In genomic region chr11:132126973-132127900, GRCh38 we compare ENCODE assay signal across 8 cellular contexts.
DNase-seq lines count a peak whose midpoint lies in the region; ATAC-seq and TF ChIP-seq lines count a peak whose summit lies in the region.

No MANE protein-coding gene starts in this region.

- H2AFZ ChIP-seq in PC-9, result no peak overlapping the region

- H3K4me1 ChIP-seq in PC-9 (replicated peaks; ENCODE audit: insufficient read depth) (no peaks in the 10 kb centered on the region), esophagus muscularis mucosa (peaks cover 18 to 24% (median 21%) of the 10 kb centered on the region in 4 donors), muscle layer of duodenum (ENCODE audit: control insufficient read depth in 1 of 2, insufficient read depth in 2 of 2, low read length in 2 of 2) (peaks cover 0 to 27% of the 10 kb centered on the region in 2 donors)

- WGBS in esophagus muscularis mucosa, result 38% methylated on average over 19 of the region's 19 CpGs

- CTCF ChIA-PET in PC-9 (lab: Charles Lee), result no interaction called here

- H3K36me3 ChIP-seq in PC-9 (ENCODE audit: low read depth) (no peaks in the 10 kb centered on the region), esophagus muscularis mucosa (no peaks in the 10 kb centered on the region), muscle layer of duodenum (ENCODE audit: control insufficient read depth in 1 of 2, insufficient read depth in 2 of 2, low read length in 2 of 2) (no peaks in the 10 kb centered on the region)

- H3K79me2 ChIP-seq in PC-9 (ENCODE audit: low read depth), result no peaks in the 10 kb centered on the region

- no peak for TF ChIP-seq POLR2A in esophagus muscularis mucosa (IDR thresholded peaks at IDR 0.05; ENCODE audit: low read depth)

- ATAC-seq in Right ventricle myocardium inferior, result peak; percentile 85
- no peak for ATAC-seq in GM21619 (IDR thresholded peaks at IDR 0.05; ENCODE audit: unreplicated experiment)

- no peaks in the 10 kb centered on the region for H3K9me2 ChIP-seq in PC-9 (ENCODE audit: insufficient read depth)

- H3K9me3 ChIP-seq in PC-9 (ENCODE audit: insufficient read depth, low read depth), result no peaks in the 10 kb centered on the region
- no peaks in the 10 kb centered on the region for H3K9me3 ChIP-seq in esophagus muscularis mucosa
- H3K9me3 ChIP-seq in muscle layer of duodenum (ENCODE audit: control insufficient read depth in 1 of 2, low read length in 2 of 2), result no peaks in the 10 kb centered on the region

- no peak overlapping the region for H3K4me2 ChIP-seq in PC-9

- no peaks in the 10 kb centered on the region; the same call in 1 of the 2 replicates for H4K20me1 ChIP-seq in PC-9 (ENCODE audit: insufficient read depth)

- H3K27me3 ChIP-seq in PC-9 (ENCODE audit: insufficient read depth, low read depth) (peaks cover 24% of the 10 kb centered on the region), esophagus muscularis mucosa (no peaks in the 10 kb centered on the region), muscle layer of duodenum (ENCODE audit: low read depth, low read length) (no peaks in the 10 kb centered on the region)

- TF ChIP-seq CTCF in PC-9 (conservative IDR thresholded peaks at IDR 0.05), result peak; percentile 34; the same call in 1 of the 2 replicates
- TF ChIP-seq CTCF in esophagus muscularis mucosa (IDR thresholded peaks at IDR 0.05), result peak; percentile 57 to 64 (median 58)

- no peak overlapping the region for H3K4me3 ChIP-seq in PC-9
- peak overlapping the region; percentile 41 to 57 (median 52) for H3K4me3 ChIP-seq in esophagus muscularis mucosa
- H3K4me3 ChIP-seq in muscle layer of duodenum (ENCODE audit: low read depth in 1 of 2, low read length in 2 of 2), result peak overlapping the region; percentile 55 to 64

- intact Hi-C loops in Right ventricle myocardium inferior (cut with DNase I) (loop anchor here (5.0 kb wide), 1 partner anchor 260 kb away; no protein-coding TSS in a partner anchor), cardiac septum (cut with DNase I) (loop anchor here (2.0 to 5.0 kb wide), 2 partner anchors 215 to 260 kb away; no protein-coding TSS in a partner anchor), PC-9 (cut with micrococcal nuclease; ENCODE audit: unreplicated experiment) (no loop called here), esophagus muscularis mucosa (cut with DNase I) (loop anchor here (5.0 kb wide), 1 partner anchor 260 kb away; no protein-coding TSS in a partner anchor)

- no peaks in the 10 kb centered on the region for H3F3A ChIP-seq in PC-9 (ENCODE audit: insufficient read depth, low read depth)

- no peak for TF ChIP-seq EP300 in esophagus muscularis mucosa (IDR thresholded peaks at IDR 0.05)

- H3K27ac ChIP-seq in PC-9 (no peak overlapping the region), esophagus muscularis mucosa (replicated peaks in 1 of 4) (peak overlapping the region; percentile 35 to 51 (median 50)), muscle layer of duodenum (ENCODE audit: low read length) (peak overlapping the region; percentile 53)

- no TSS peak for BruUV-seq in PC-9 (replicated peaks; lab: Mats Ljungman, UMichigan)

- POLR2A ChIA-PET in PC-9 (lab: Charles Lee; ENCODE audit: unreplicated experiment), result no interaction called here

- DNase-seq in Right ventricle myocardium inferior (ENCODE audit: missing footprints) (no peak), cardiac septum (ENCODE audit: low spot score) (no peak), PC-9 (no peak), esophagus muscularis mucosa (ENCODE audit: extremely low spot score) (no peak), NCI-H446 (lab: John Stamatoyannopoulos, UW) (no peak)
- DNase-seq in activated CD4-positive, CD25-positive, alpha-beta regulatory T cell treated with anti-CD3 and anti-CD28 coated beads, Interleukin-2, amount 50 U/mL, for 72 hours, result no peak
